Comparison of ENCODE assay signal across 11 cellular contexts in the genomic region with DNA sequence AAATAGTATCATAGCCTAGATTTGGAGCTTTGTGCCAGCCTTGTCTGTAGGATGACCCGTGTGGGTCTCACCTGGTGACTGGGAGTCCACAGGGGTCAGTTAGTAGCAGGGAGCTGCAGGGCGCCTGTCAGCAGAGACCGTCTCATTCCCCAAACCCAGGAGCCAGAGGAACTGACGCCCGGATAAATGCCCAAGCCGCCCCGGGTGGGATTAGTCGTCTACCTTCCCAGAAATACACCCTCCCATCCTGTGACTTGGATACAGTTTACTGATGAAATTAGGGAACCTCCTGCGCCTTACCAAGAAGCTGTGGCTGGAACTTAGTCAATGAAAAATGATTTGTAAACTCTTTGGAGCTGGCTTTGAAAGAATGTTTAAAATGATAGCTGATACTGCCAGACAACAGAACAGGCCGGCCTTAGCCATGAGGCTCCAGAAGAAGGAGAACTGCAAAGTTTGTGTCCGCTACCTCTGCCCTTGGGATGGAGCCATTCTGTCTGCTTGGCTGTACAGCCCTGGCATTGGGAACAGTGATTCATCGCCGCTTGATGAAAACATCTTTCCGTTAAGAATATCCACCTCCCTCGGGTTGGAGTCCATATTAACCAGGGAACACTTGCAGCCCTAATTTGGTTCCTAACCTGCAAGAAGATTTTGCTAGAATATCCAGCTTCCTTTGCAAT. TPM values are rescaled to one million over a fixed set of nuclear protein-coding genes. Genes with fewer than 3 reads are reported as not detected.
DNase-seq lines count a peak whose midpoint lies in the region; ATAC-seq and TF ChIP-seq lines count a peak whose summit lies in the region.
"Had no signal": no experiment of that assay in that cellular context is flagged by ENCODE, and none has a peak within 500 bp of the region (broad histone marks: within the 10 kb centered on the region; RNA-seq: fewer than 3 reads in every experiment).

No MANE protein-coding gene starts in this region.

- TF ChIP-seq CTCF in MCF 10A (IDR thresholded peaks at IDR 0.05; ENCODE audit: unreplicated experiment) (no peak), mammary epithelial cell (conservative IDR thresholded peaks at IDR 0.05 in 1 of 2, IDR thresholded peaks at IDR 0.05 in 1 of 2; ENCODE audit: extremely low read depth in 1 of 2, insufficient read depth in 1 of 2, low read depth in 1 of 2, low read length in 2 of 2) (no peak), fibroblast of lung (conservative IDR thresholded peaks at IDR 0.05 in 1 of 2, IDR thresholded peaks at IDR 0.05 in 1 of 2; ENCODE audit: low read depth in 1 of 2, low read length in 2 of 2) (no peak), nephron (IDR thresholded peaks at IDR 0.05; ENCODE audit: unreplicated experiment in 3 of 3) (no peak)

- H3K9me3 ChIP-seq in mammary epithelial cell (replicated peaks; ENCODE audit: insufficient read depth, low read length) = no peaks in the 10 kb centered on the region
- H3K9me3 ChIP-seq in fibroblast of lung (ENCODE audit: control insufficient read depth, insufficient read depth, low read depth, low read length) = no peaks in the 10 kb centered on the region
- H3K9me3 ChIP-seq in aorta (ENCODE audit: control insufficient read depth, low read length) = no peaks in the 10 kb centered on the region

- H4K20me1 ChIP-seq in mammary epithelial cell (ENCODE audit: insufficient read depth, low read length) (peaks cover 5% of the 10 kb centered on the region), fibroblast of lung (ENCODE audit: control insufficient read depth, extremely low read depth, insufficient read depth, low read length) (no peaks in the 10 kb centered on the region)

- H3K4me2 ChIP-seq in mammary epithelial cell (ENCODE audit: insufficient read depth, low read depth, low read length) (no peak overlapping the region), fibroblast of lung (ENCODE audit: extremely low read depth, insufficient read depth, low read length) (peak overlapping the region; percentile 40)
- H3K4me2 ChIP-seq: PC-9 had no signal

- POLR2A ChIA-PET in MCF 10A (lab: Yijun Ruan, JAX) = no interaction called here

- H3K9ac ChIP-seq in mammary epithelial cell (ENCODE audit: insufficient read depth, low read length) = no peak overlapping the region
- H3K9ac ChIP-seq in fibroblast of lung (ENCODE audit: insufficient read depth, low read length) = peak overlapping the region; percentile 32

- CTCF ChIA-PET in MCF 10A (lab: Yijun Ruan, JAX) = interaction anchor here (0.7 kb wide), 1 partner anchor 892 kb away, joined by 3 read pairs; no protein-coding TSS in a partner anchor
- CTCF ChIA-PET in mammary epithelial cell (lab: Charles Lee; ENCODE audit: low non-redundant PET) = no interaction called here

- dilution Hi-C loops in mammary epithelial cell (cut with HindIII; ENCODE audit: low sequenced_read_pairs) = no loop called here

- H3K4me1 ChIP-seq in mammary epithelial cell (ENCODE audit: insufficient read depth, low read length) = no peaks in the 10 kb centered on the region
- peaks cover 2% of the 10 kb centered on the region for H3K4me1 ChIP-seq in fibroblast of lung (ENCODE audit: control insufficient read depth, extremely low read depth, insufficient read depth, low read length)
- peaks cover 0 to 3% of the 10 kb centered on the region in 2 donors for H3K4me1 ChIP-seq in aorta (ENCODE audit: control insufficient read depth in 1 of 2, insufficient read depth in 2 of 2, low read length in 2 of 2)

- H3K27ac Mint-ChIP-seq in MCF 10A (ENCODE audit: low read depth, unreplicated experiment) = no peak overlapping the region
- peak overlapping the region; percentile 82 to 94 (median 92) for H3K27ac Mint-ChIP-seq in nephron

- H3K4me1 Mint-ChIP-seq in MCF 10A (ENCODE audit: insufficient read depth, unreplicated experiment) (peaks cover 18% of the 10 kb centered on the region), nephron (peaks cover 57% of the 10 kb centered on the region)

- in situ Hi-C loops in mammary epithelial cell (cut with MboI; ENCODE audit: low sequenced_read_pairs in 2 of 2) = no loop called here

- no peak overlapping the region for H3K4me3 ChIP-seq in mammary epithelial cell (replicated peaks in 1 of 3; ENCODE audit: insufficient read depth in 1 of 3, low read depth in 2 of 3, low read length in 3 of 3)
- H3K4me3 ChIP-seq in fibroblast of lung (replicated peaks in 1 of 4; ENCODE audit: control extremely low read depth in 1 of 4, insufficient read depth in 1 of 4, low read depth in 3 of 4, low read length in 4 of 4) = peak overlapping the region in 1 of 4 experiments; percentile 11
- no peak overlapping the region for H3K4me3 ChIP-seq in aorta (ENCODE audit: low read length in 2 of 2)
- H3K4me3 ChIP-seq: PC-9 had no signal

- H3K27me3 Mint-ChIP-seq in MCF 10A (ENCODE audit: insufficient read depth, unreplicated experiment) = no peaks in the 10 kb centered on the region
- no peaks in the 10 kb centered on the region for H3K27me3 Mint-ChIP-seq in nephron (ENCODE audit: low read depth)

- H3K9me3 Mint-ChIP-seq in MCF 10A (ENCODE audit: unreplicated experiment) (no peaks in the 10 kb centered on the region), nephron (no peaks in the 10 kb centered on the region)

- no peaks in the 10 kb centered on the region for H3K36me3 ChIP-seq in mammary epithelial cell (ENCODE audit: insufficient read depth, low read length)
- no peaks in the 10 kb centered on the region for H3K36me3 ChIP-seq in fibroblast of lung (ENCODE audit: control insufficient read depth, insufficient read depth, low read length)
- H3K36me3 ChIP-seq in aorta (ENCODE audit: control insufficient read depth in 1 of 2, insufficient read depth in 2 of 2, low read length in 1 of 2) = no peaks in the 10 kb centered on the region

- no TSS peak for BruUV-seq in MCF 10A (replicated peaks; lab: Mats Ljungman, UMichigan)
- BruUV-seq in mammary epithelial cell (replicated peaks; lab: Mats Ljungman, UMichigan) = no TSS peak

- DNase-seq in MCF 10A (ENCODE audit: unreplicated experiment) (peak; percentile 22), mammary epithelial cell (no peak), fibroblast of lung (ENCODE audit: low read depth in 2 of 2) (peak; percentile 88 to 90), aorta (peak in 1 of 2 donors; percentile 84), DMS 273 (lab: John Stamatoyannopoulos, UW; ENCODE audit: unreplicated experiment) (no peak), amniotic stem cell (lab: John Stamatoyannopoulos, UW) (no peak)
- no peak for DNase-seq in stimulated activated CD4-positive, alpha-beta T cell treated with anti-CD3 and anti-CD28 coated beads, Interleukin-1b, Interleukin-23, amount 100 ng/mL, for 48 hours
- DNase-seq: 8988T, PC-9, retina had no signal

- H3K27ac ChIP-seq in mammary epithelial cell (ENCODE audit: insufficient read depth, low read depth, low read length) (no peak overlapping the region), fibroblast of lung (ENCODE audit: insufficient read depth, low read length) (peak overlapping the region; percentile 78), aorta (ENCODE audit: low read depth in 1 of 2, low read length in 2 of 2) (peak overlapping the region; percentile 95 to 98)
- H3K27ac ChIP-seq: PC-9 had no signal

- H3K36me3 Mint-ChIP-seq in MCF 10A (ENCODE audit: insufficient read depth, unreplicated experiment) (peaks cover 28% of the 10 kb centered on the region), nephron (ENCODE audit: low read depth) (no peaks in the 10 kb centered on the region)

- peak; percentile 84 for ATAC-seq in aorta (ENCODE audit: low FRiP score)

- 95% methylated on average over 15 of the region's 15 CpGs for WGBS in mammary epithelial cell (ENCODE audit: low coverage, missing lambda C conversion rate)
- 10 to 12% methylated on average over 15 of the region's 15 CpGs for WGBS in aorta, 2 donors

- H3K4me3 Mint-ChIP-seq in MCF 10A (ENCODE audit: unreplicated experiment) (no peak overlapping the region), nephron (peak overlapping the region in 2 of 3 experiments; percentile 41 to 45)

- H3K27me3 ChIP-seq in mammary epithelial cell (ENCODE audit: insufficient read depth, low read length) = no peaks in the 10 kb centered on the region
- H3K27me3 ChIP-seq in fibroblast of lung (ENCODE audit: control insufficient read depth, insufficient read depth, low read length) = no peaks in the 10 kb centered on the region
- no peaks in the 10 kb centered on the region for H3K27me3 ChIP-seq in aorta (ENCODE audit: control insufficient read depth in 1 of 2, insufficient read depth in 2 of 2, low read length in 1 of 2)

- H3K79me2 ChIP-seq in mammary epithelial cell (ENCODE audit: insufficient read depth, low read length) (peaks cover 99% of the 10 kb centered on the region), fibroblast of lung (ENCODE audit: control insufficient read depth, insufficient read depth, low read length) (peaks cover 80% of the 10 kb centered on the region)

- intact Hi-C loops in MCF 10A (cut with micrococcal nuclease) (no loop called here), mammary epithelial cell (cut with micrococcal nuclease) (no loop called here), aorta (cut with DNase I) (loop anchor here in 1 of 2 donors (5.0 kb wide), 1 partner anchor 33 kb away; no protein-coding TSS in a partner anchor)

- H2AFZ ChIP-seq in mammary epithelial cell (ENCODE audit: low read depth, low read length) = no peak overlapping the region
- H2AFZ ChIP-seq in fibroblast of lung (ENCODE audit: low read length) = no peak overlapping the region
- H2AFZ ChIP-seq: PC-9 had no signal

RNA-seq across cellular contexts. Expression of a gene that starts 12.7 kb away (rescaled TPM):
- total RNA-seq in MCF 10A (2022) = 37.7 and 43.8 TPM in 2 replicates
- total RNA-seq in mammary epithelial cell = 10 to 100 TPM; 32.7 to 48.2 TPM
- 10.2 TPM for polyA plus RNA-seq in mammary epithelial cell
- 46.5 TPM for polyA minus RNA-seq in mammary epithelial cell
- 21.8 and 26.9 TPM in 2 replicates for total RNA-seq in fibroblast of lung
- 5.2 and 8.2 TPM in 2 replicates for polyA plus RNA-seq in fibroblast of lung
- 10.8 and 12.4 TPM in 2 replicates for polyA plus RNA-seq in fibroblast of lung (2012)
- 30.8 and 36.6 TPM in 2 replicates for polyA minus RNA-seq in fibroblast of lung (ENCODE audit: low replicate concordance)
- total RNA-seq in aorta = 10 to 100 TPM; 41.4 to 47.5 TPM
- polyA plus RNA-seq in aorta = 1 to 10 TPM; 5.1 to 8.7 TPM

Comparison
In these comparisons a context has a peak if more than half of its experiments do, and no peak if none do; other contexts are left out.
1. DNase-seq: peak in MCF 10A (single experiment) and fibroblast of lung (2 of 2); none in mammary epithelial cell (single experiment), DMS 273 (single experiment), amniotic stem cell (single experiment) and stimulated activated CD4-positive, alpha-beta T cell treated with anti-CD3 and anti-CD28 coated beads, Interleukin-1b, Interleukin-23, amount 100 ng/mL, for 48 hours (single experiment).